ENCODE assay signal across 10 cellular contexts in the genomic region with DNA sequence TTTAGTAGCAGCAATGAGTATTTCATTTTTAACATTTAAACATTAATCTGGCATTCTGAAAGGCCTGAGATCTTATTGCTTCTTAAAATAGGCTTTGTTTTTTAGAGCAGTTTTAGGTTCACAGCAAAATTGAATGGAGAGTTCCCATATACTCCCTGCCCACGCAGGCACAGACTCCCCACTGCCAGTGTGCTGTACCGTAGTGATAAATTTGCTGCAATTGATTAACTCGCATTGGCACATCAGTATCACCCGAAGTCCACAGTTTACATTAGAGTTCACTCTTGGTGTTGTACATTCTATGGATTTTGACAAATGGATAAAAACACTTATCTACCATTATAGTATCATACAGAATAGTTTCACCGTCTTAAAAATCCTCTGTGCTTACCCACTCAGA.
DNase-seq lines count a peak whose midpoint lies in the region; ATAC-seq and TF ChIP-seq lines count a peak whose summit lies in the region.
"Had no signal": no experiment of that assay in that cellular context is flagged by ENCODE, and none has a peak within 500 bp of the region (broad histone marks: within the 10 kb centered on the region; RNA-seq: fewer than 3 reads in every experiment).

No MANE protein-coding gene starts in this region.

- H3K27ac ChIP-seq in Peyer's patch (peak overlapping the region in 3 of 4 donors; percentile 76 to 93 (median 86)), hepatocyte (peak overlapping the region; percentile 90), thoracic aorta (peak overlapping the region; percentile 80 to 86), Karpas-422 (ENCODE audit: low read length) (no peak overlapping the region)
- H3K27ac ChIP-seq: HL-60 had no signal

- H3K36me3 ChIP-seq in Peyer's patch (no peaks in the 10 kb centered on the region), hepatocyte (replicated peaks; ENCODE audit: insufficient read depth, low read depth) (no peaks in the 10 kb centered on the region), thoracic aorta (no peaks in the 10 kb centered on the region), Karpas-422 (ENCODE audit: insufficient read depth, low read length) (no peaks in the 10 kb centered on the region)

- H3K27me3 ChIP-seq in Peyer's patch (no peaks in the 10 kb centered on the region), hepatocyte (no peaks in the 10 kb centered on the region), thoracic aorta (replicated peaks; ENCODE audit: insufficient read depth) (no peaks in the 10 kb centered on the region), Karpas-422 (ENCODE audit: low read length) (no peaks in the 10 kb centered on the region)

- H3K9me2 ChIP-seq in hepatocyte (replicated peaks; ENCODE audit: insufficient read depth) (no peaks in the 10 kb centered on the region), Karpas-422 (replicated peaks; ENCODE audit: insufficient read depth, low read length) (no peaks in the 10 kb centered on the region)

- no peak overlapping the region for H2AFZ ChIP-seq in hepatocyte
- H2AFZ ChIP-seq in Karpas-422 (ENCODE audit: low read length), result no peak overlapping the region

- 49% methylated on average over 5 of the region's 5 CpGs for WGBS in hepatocyte (ENCODE audit: low lambda C conversion rate, missing lambda C conversion rate)

- H3K9me3 ChIP-seq in Peyer's patch (no peaks in the 10 kb centered on the region), hepatocyte (ENCODE audit: low read depth) (no peaks in the 10 kb centered on the region), thoracic aorta (no peaks in the 10 kb centered on the region), Karpas-422 (ENCODE audit: low read length) (no peaks in the 10 kb centered on the region)
- H3K9me3 ChIP-seq: mucosa of descending colon had no signal

- ATAC-seq in thoracic aorta (ENCODE audit: insufficient number of reproducible peaks, low FRiP score, low read depth), result no peak
- ATAC-seq in HG03159 (IDR thresholded peaks at IDR 0.05; ENCODE audit: unreplicated experiment), result no peak
- ATAC-seq in GM19324 (IDR thresholded peaks at IDR 0.05; ENCODE audit: low FRiP score, unreplicated experiment), result no peak

- peaks cover 0 to 39% (median 4%) of the 10 kb centered on the region in 4 donors for H3K4me1 ChIP-seq in Peyer's patch
- H3K4me1 ChIP-seq in hepatocyte (ENCODE audit: insufficient read depth), result peaks cover 33% of the 10 kb centered on the region
- H3K4me1 ChIP-seq in thoracic aorta (ENCODE audit: control insufficient read depth in 1 of 2, low read depth in 2 of 2), result peaks cover 23 to 34% of the 10 kb centered on the region in 2 donors
- no peaks in the 10 kb centered on the region; the same call in 1 of the 2 replicates for H3K4me1 ChIP-seq in Karpas-422 (ENCODE audit: low read length)

- no peaks in the 10 kb centered on the region for H4K20me1 ChIP-seq in hepatocyte (ENCODE audit: insufficient read depth, poor library complexity, severe bottlenecking)
- H4K20me1 ChIP-seq in Karpas-422 (ENCODE audit: insufficient read depth, low read depth, low read length), result no peaks in the 10 kb centered on the region

- peak; percentile 41 to 70 for TF ChIP-seq POLR2A in Peyer's patch (IDR thresholded peaks at IDR 0.05)

- DNase-seq in NCI-H510A treated with DMSO at 0.1 percent for 48 hours (lab: John Stamatoyannopoulos, UW) (peak; percentile 98), NCI-H510A (lab: John Stamatoyannopoulos, UW) (no peak), Peyer's patch (no peak), hepatocyte (ENCODE audit: low spot score) (no peak), thoracic aorta (ENCODE audit: low spot score) (no peak), Karpas-422 (no peak)

- no peak overlapping the region for H3K9ac ChIP-seq in Karpas-422 (ENCODE audit: low read length)

- H3K4me2 ChIP-seq in hepatocyte (no peak overlapping the region), Karpas-422 (ENCODE audit: low read depth, low read length, poor library complexity, severe bottlenecking) (no peak overlapping the region)

- no peak for TF ChIP-seq CTCF in Peyer's patch (IDR thresholded peaks at IDR 0.05)
- TF ChIP-seq CTCF in hepatocyte (IDR thresholded peaks at IDR 0.05; ENCODE audit: poor library complexity), result no peak
- TF ChIP-seq CTCF in thoracic aorta (IDR thresholded peaks at IDR 0.05), result no peak

- no peaks in the 10 kb centered on the region for H3K79me2 ChIP-seq in hepatocyte
- H3K79me2 ChIP-seq in Karpas-422 (ENCODE audit: low read length), result no peaks in the 10 kb centered on the region

- H3K4me3 ChIP-seq in Peyer's patch, result no peak overlapping the region
- no peak overlapping the region for H3K4me3 ChIP-seq in hepatocyte
- no peak overlapping the region for H3K4me3 ChIP-seq in thoracic aorta
- H3K4me3 ChIP-seq in Karpas-422 (ENCODE audit: low read length), result no peak overlapping the region
- H3K4me3 ChIP-seq: mucosa of descending colon had no signal
